ENCODE assay signal across 22 cellular contexts in the genomic region with DNA sequence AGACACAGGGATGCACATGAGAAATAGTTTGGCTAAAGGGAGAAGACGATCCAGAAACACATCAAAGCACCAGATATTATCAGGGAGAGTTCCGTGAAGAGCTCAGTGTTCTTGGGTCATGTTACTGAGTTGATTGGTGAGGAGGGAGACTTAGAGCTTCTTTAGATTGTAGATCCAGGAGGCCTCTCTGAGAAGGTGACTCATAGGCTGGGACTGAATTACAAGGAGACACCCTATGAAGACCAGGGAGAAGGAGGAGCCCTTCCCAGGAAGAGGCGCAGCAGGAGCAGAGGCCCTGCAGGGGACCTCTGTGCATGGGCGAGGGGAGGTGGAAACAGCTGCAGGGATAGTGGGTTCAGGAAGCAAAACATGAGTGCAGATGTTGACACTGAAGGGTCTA.
DNase-seq lines count a peak whose midpoint lies in the region; ATAC-seq and TF ChIP-seq lines count a peak whose summit lies in the region.
"Had no signal": no experiment of that assay in that cellular context is flagged by ENCODE, and none has a peak within 500 bp of the region (broad histone marks: within the 10 kb centered on the region; RNA-seq: fewer than 3 reads in every experiment).

No MANE protein-coding gene starts in this region.

- H3K9me3 ChIP-seq in lower lobe of right lung (no peaks in the 10 kb centered on the region), heart left ventricle (no peaks in the 10 kb centered on the region)
- H3K9me3 ChIP-seq: SK-N-SH had no signal

- H3K4me1 ChIP-seq in lower lobe of right lung: peaks cover 22% of the 10 kb centered on the region
- no peaks in the 10 kb centered on the region for H3K4me1 ChIP-seq in heart left ventricle
- H3K4me1 ChIP-seq: BLaER1 treated with 17β-estradiol and CSF1 and Interleukin-3, amounts not matched to agents 10 nM and 100 nM had no signal

- no peak for TF ChIP-seq CTCF in choroid plexus epithelial cell (conservative IDR thresholded peaks at IDR 0.05; ENCODE audit: low read depth, low read length)
- TF ChIP-seq CTCF in lower lobe of right lung (IDR thresholded peaks at IDR 0.05): no peak
- TF ChIP-seq CTCF in heart left ventricle (IDR thresholded peaks at IDR 0.05): no peak
- TF ChIP-seq CTCF in WTC11 (IDR thresholded peaks at IDR 0.05): no peak

- H3K4me1 Mint-ChIP-seq in WTC11: peaks cover 27% of the 10 kb centered on the region

- TF ChIP-seq POLR2A in heart left ventricle (IDR thresholded peaks at IDR 0.05): no peak

- no peak overlapping the region for H3K27ac Mint-ChIP-seq in WTC11
- H3K27ac Mint-ChIP-seq: CD8-positive, alpha-beta T cell; HFFc6 had no signal

- H3K4me3 Mint-ChIP-seq in WTC11: no peak overlapping the region
- H3K4me3 Mint-ChIP-seq: CD8-positive, alpha-beta T cell; HFFc6 had no signal

- WGBS in heart left ventricle, 4 donors: 78 to 82% (median 80%) methylated on average over 4 of the region's 4 CpGs

- peaks cover 3% of the 10 kb centered on the region for H3K36me3 Mint-ChIP-seq in WTC11
- H3K36me3 Mint-ChIP-seq: CD8-positive, alpha-beta T cell had no signal

- POLR2A ChIA-PET in WTC11 (lab: Charles Lee): no interaction called here

- intact Hi-C loops in lower lobe of right lung (cut with DNase I): no loop called here
- intact Hi-C loops in heart left ventricle (cut with DNase I): no loop called here

- no peaks in the 10 kb centered on the region for H3K36me3 ChIP-seq in lower lobe of right lung
- no peaks in the 10 kb centered on the region for H3K36me3 ChIP-seq in heart left ventricle
- H3K36me3 ChIP-seq: BLaER1 treated with 17β-estradiol and CSF1 and Interleukin-3, amounts not matched to agents 10 nM and 100 nM had no signal

- peaks cover 28% of the 10 kb centered on the region for H3K9me3 Mint-ChIP-seq in WTC11
- H3K9me3 Mint-ChIP-seq: CD8-positive, alpha-beta T cell had no signal

- DNase-seq in A172 (ENCODE audit: low spot score) (peak; percentile 19), ELF-1 (ENCODE audit: low read depth, low spot score) (peak; percentile 17), choroid plexus epithelial cell (ENCODE audit: low read depth) (peak; percentile 32), lower lobe of right lung (no peak), heart left ventricle (no peak), WTC11 (ENCODE audit: low spot score) (no peak)
- DNase-seq: CD8-positive, alpha-beta T cell; DMS53; HFFc6; IMR-90; Karpas-422; NCI-H1105; NCI-H1694; NCI-H2227 treated with DMSO at 0.1 percent for 48 hours; NCI-H510A treated with DMSO at 0.1 percent for 48 hours; NCI-H774; OCI-M1; SHP77 treated with DMSO at 0.1 percent for 48 hours; SK-N-SH had no signal

- peak overlapping the region; percentile 32 for H3K27ac ChIP-seq in lower lobe of right lung
- no peak overlapping the region for H3K27ac ChIP-seq in heart left ventricle
- H3K27ac ChIP-seq: BLaER1 treated with 17β-estradiol and CSF1 and Interleukin-3, amounts not matched to agents 10 nM and 100 nM had no signal

- H3K4me3 ChIP-seq in choroid plexus epithelial cell (ENCODE audit: low read depth, low read length) (no peak overlapping the region), lower lobe of right lung (no peak overlapping the region), heart left ventricle (no peak overlapping the region)
- H3K4me3 ChIP-seq: BLaER1 treated with 17β-estradiol and CSF1 and Interleukin-3, amounts not matched to agents 10 nM and 100 nM had no signal

- CTCF ChIA-PET in WTC11 (lab: Charles Lee): no interaction called here

- no peaks in the 10 kb centered on the region; the same call in 1 of the 2 replicates for H3K27me3 Mint-ChIP-seq in WTC11 (ENCODE audit: low read depth)

- ATAC-seq in lower lobe of right lung: no peak
- ATAC-seq in GM21825 (IDR thresholded peaks at IDR 0.05; ENCODE audit: unreplicated experiment): no peak
- ATAC-seq in GM21390 (IDR thresholded peaks at IDR 0.05; ENCODE audit: unreplicated experiment): no peak
- no peak for ATAC-seq in heart left ventricle
- no peak for ATAC-seq in WTC11
- ATAC-seq: CD8-positive, alpha-beta T cell had no signal

- H3K27me3 ChIP-seq in lower lobe of right lung (ENCODE audit: low read depth) (no peaks in the 10 kb centered on the region), heart left ventricle (no peaks in the 10 kb centered on the region)
- H3K27me3 ChIP-seq: BLaER1 treated with 17β-estradiol and CSF1 and Interleukin-3, amounts not matched to agents 10 nM and 100 nM had no signal

TF ChIP-seq in WTC11, 78 proteins besides CTCF, POLR2A, EP300 and RAD21 (continues in another document):
- TF ChIP-seq RELA (CRISPR knock-in tag; IDR thresholded peaks at IDR 0.05; ENCODE audit: borderline replicate concordance) (no peak), ZNF219 (CRISPR knock-in tag; IDR thresholded peaks at IDR 0.05; ENCODE audit: borderline replicate concordance) (no peak), ESRRA (CRISPR knock-in tag; IDR thresholded peaks at IDR 0.05; ENCODE audit: borderline replicate concordance) (no peak), E2F1 (CRISPR knock-in tag; IDR thresholded peaks at IDR 0.05) (no peak), SMAD3 (CRISPR knock-in tag; IDR thresholded peaks at IDR 0.05; ENCODE audit: borderline replicate concordance) (no peak)
- TF ChIP-seq, protein P1, sequence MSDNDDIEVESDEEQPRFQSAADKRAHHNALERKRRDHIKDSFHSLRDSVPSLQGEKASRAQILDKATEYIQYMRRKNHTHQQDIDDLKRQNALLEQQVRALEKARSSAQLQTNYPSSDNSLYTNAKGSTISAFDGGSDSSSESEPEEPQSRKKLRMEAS (CRISPR knock-in tag; IDR thresholded peaks at IDR 0.05): no peak
- TF ChIP-seq, protein P2, sequence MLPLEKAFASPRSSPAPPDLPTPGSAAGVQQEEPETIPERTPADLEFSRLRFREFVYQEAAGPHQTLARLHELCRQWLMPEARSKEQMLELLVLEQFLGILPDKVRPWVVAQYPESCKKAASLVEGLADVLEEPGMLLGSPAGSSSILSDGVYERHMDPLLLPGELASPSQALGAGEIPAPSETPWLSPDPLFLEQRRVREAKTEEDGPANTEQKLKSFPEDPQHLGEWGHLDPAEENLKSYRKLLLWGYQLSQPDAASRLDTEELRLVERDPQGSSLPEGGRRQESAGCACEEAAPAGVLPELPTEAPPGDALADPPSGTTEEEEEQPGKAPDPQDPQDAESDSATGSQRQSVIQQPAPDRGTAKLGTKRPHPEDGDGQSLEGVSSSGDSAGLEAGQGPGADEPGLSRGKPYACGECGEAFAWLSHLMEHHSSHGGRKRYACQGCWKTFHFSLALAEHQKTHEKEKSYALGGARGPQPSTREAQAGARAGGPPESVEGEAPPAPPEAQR (CRISPR knock-in tag; IDR thresholded peaks at IDR 0.05): no peak
- TF ChIP-seq, protein P3, sequence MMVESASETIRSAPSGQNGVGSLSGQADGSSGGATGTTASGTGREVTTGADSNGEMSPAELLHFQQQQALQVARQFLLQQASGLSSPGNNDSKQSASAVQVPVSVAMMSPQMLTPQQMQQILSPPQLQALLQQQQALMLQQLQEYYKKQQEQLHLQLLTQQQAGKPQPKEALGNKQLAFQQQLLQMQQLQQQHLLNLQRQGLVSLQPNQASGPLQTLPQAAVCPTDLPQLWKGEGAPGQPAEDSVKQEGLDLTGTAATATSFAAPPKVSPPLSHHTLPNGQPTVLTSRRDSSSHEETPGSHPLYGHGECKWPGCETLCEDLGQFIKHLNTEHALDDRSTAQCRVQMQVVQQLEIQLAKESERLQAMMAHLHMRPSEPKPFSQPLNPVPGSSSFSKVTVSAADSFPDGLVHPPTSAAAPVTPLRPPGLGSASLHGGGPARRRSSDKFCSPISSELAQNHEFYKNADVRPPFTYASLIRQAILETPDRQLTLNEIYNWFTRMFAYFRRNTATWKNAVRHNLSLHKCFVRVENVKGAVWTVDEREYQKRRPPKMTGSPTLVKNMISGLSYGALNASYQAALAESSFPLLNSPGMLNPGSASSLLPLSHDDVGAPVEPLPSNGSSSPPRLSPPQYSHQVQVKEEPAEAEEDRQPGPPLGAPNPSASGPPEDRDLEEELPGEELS (CRISPR knock-in tag; IDR thresholded peaks at IDR 0.05): no peak
- TF ChIP-seq, protein P4, sequence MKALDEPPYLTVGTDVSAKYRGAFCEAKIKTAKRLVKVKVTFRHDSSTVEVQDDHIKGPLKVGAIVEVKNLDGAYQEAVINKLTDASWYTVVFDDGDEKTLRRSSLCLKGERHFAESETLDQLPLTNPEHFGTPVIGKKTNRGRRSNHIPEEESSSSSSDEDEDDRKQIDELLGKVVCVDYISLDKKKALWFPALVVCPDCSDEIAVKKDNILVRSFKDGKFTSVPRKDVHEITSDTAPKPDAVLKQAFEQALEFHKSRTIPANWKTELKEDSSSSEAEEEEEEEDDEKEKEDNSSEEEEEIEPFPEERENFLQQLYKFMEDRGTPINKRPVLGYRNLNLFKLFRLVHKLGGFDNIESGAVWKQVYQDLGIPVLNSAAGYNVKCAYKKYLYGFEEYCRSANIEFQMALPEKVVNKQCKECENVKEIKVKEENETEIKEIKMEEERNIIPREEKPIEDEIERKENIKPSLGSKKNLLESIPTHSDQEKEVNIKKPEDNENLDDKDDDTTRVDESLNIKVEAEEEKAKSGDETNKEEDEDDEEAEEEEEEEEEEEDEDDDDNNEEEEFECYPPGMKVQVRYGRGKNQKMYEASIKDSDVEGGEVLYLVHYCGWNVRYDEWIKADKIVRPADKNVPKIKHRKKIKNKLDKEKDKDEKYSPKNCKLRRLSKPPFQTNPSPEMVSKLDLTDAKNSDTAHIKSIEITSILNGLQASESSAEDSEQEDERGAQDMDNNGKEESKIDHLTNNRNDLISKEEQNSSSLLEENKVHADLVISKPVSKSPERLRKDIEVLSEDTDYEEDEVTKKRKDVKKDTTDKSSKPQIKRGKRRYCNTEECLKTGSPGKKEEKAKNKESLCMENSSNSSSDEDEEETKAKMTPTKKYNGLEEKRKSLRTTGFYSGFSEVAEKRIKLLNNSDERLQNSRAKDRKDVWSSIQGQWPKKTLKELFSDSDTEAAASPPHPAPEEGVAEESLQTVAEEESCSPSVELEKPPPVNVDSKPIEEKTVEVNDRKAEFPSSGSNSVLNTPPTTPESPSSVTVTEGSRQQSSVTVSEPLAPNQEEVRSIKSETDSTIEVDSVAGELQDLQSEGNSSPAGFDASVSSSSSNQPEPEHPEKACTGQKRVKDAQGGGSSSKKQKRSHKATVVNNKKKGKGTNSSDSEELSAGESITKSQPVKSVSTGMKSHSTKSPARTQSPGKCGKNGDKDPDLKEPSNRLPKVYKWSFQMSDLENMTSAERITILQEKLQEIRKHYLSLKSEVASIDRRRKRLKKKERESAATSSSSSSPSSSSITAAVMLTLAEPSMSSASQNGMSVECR (CRISPR knock-in tag; IDR thresholded peaks at IDR 0.05; ENCODE audit: borderline replicate concordance): no peak

Comparison
In these comparisons a context has a peak if more than half of its experiments do, and no peak if none do; other contexts are left out.
1. DNase-seq: peak in A172 (single experiment), ELF-1 (single experiment) and choroid plexus epithelial cell (single experiment); none in lower lobe of right lung (single experiment), heart left ventricle (0 of 5) and WTC11 (single experiment).